ENCODE assay signal across 15 cellular contexts in genomic region chr10:11902646-11903045, GRCh38.
A peak's percentile ranks its signal among the peaks of the same experiment; 100 is the strongest.
DNase-seq lines count a peak whose midpoint lies in the region; ATAC-seq and TF ChIP-seq lines count a peak whose summit lies in the region.
"Had no signal": no experiment of that assay in that cellular context is flagged by ENCODE, and none has a peak within 500 bp of the region (broad histone marks: within the 10 kb centered on the region; RNA-seq: fewer than 3 reads in every experiment).

No MANE protein-coding gene starts in this region.

- no peak overlapping the region for H3K4me3 Mint-ChIP-seq in activated naive CD4-positive, alpha-beta T cell treated with anti-CD3 and anti-CD28 coated beads, Interleukin-2, amount 10 ng/mL, durations not matched to agents 7 days and 5 days
- H3K4me3 Mint-ChIP-seq: B cell; CD4-positive, alpha-beta T cell; IgD-negative memory B cell had no signal

- no peaks in the 10 kb centered on the region for H3K79me2 ChIP-seq in mammary epithelial cell (ENCODE audit: insufficient read depth, low read length)
- H3K79me2 ChIP-seq in osteoblast (ENCODE audit: insufficient read depth, low read length): no peaks in the 10 kb centered on the region

- CTCF ChIA-PET in RWPE1 (lab: Yijun Ruan, JAX) (no interaction called here), mammary epithelial cell (lab: Charles Lee; ENCODE audit: low non-redundant PET) (no interaction called here)
- CTCF ChIA-PET in activated naive CD4-positive, alpha-beta T cell treated with anti-CD3 and anti-CD28 coated beads, Interleukin-2, amount 10 ng/mL, durations not matched to agents 7 days and 5 days (lab: Charles Lee): interaction anchor here (1.1 kb wide), 1 partner anchor 11 kb away, joined by 3 read pairs; no protein-coding TSS in a partner anchor

- H3K27me3 ChIP-seq in mammary epithelial cell (ENCODE audit: insufficient read depth, low read length): no peaks in the 10 kb centered on the region
- peaks cover 2% of the 10 kb centered on the region for H3K27me3 ChIP-seq in osteoblast (ENCODE audit: insufficient read depth, low read length)
- H3K27me3 ChIP-seq in testis: no peaks in the 10 kb centered on the region

- no peaks in the 10 kb centered on the region for H3K9me3 Mint-ChIP-seq in activated naive CD4-positive, alpha-beta T cell treated with anti-CD3 and anti-CD28 coated beads, Interleukin-2, amount 10 ng/mL, durations not matched to agents 7 days and 5 days
- H3K9me3 Mint-ChIP-seq: CD4-positive, alpha-beta T cell had no signal

- H3K4me1 Mint-ChIP-seq in activated naive CD4-positive, alpha-beta T cell treated with anti-CD3 and anti-CD28 coated beads, Interleukin-2, amount 10 ng/mL, durations not matched to agents 7 days and 5 days: no peaks in the 10 kb centered on the region

- in situ Hi-C loops in mammary epithelial cell (cut with MboI; ENCODE audit: low sequenced_read_pairs in 2 of 2): no loop called here

- dilution Hi-C loops in mammary epithelial cell (cut with HindIII; ENCODE audit: low sequenced_read_pairs): no loop called here

- H3K9me3 ChIP-seq in mammary epithelial cell (replicated peaks; ENCODE audit: insufficient read depth, low read length) (no peaks in the 10 kb centered on the region), osteoblast (ENCODE audit: low read depth, low read length) (no peaks in the 10 kb centered on the region), testis (no peaks in the 10 kb centered on the region)
- H3K9me3 ChIP-seq: HAP-1 had no signal

- H3K36me3 ChIP-seq in mammary epithelial cell (ENCODE audit: insufficient read depth, low read length): no peaks in the 10 kb centered on the region
- no peaks in the 10 kb centered on the region for H3K36me3 ChIP-seq in osteoblast (ENCODE audit: insufficient read depth, low read length)
- no peaks in the 10 kb centered on the region for H3K36me3 ChIP-seq in testis (ENCODE audit: low read depth, missing control alignments)
- H3K36me3 ChIP-seq: HAP-1 had no signal

- H3K4me1 ChIP-seq in mammary epithelial cell (ENCODE audit: insufficient read depth, low read length) (peaks cover 16% of the 10 kb centered on the region), osteoblast (ENCODE audit: insufficient read depth, low read length) (no peaks in the 10 kb centered on the region), testis (no peaks in the 10 kb centered on the region)
- H3K4me1 ChIP-seq: HAP-1 had no signal

- no peak overlapping the region for H3K27ac Mint-ChIP-seq in activated naive CD4-positive, alpha-beta T cell treated with anti-CD3 and anti-CD28 coated beads, Interleukin-2, amount 10 ng/mL, durations not matched to agents 7 days and 5 days
- H3K27ac Mint-ChIP-seq: B cell; CD4-positive, alpha-beta T cell had no signal

- peak overlapping the region; percentile 89; the same call in 1 of the 2 replicates for H3K27ac ChIP-seq in RWPE1
- no peak overlapping the region for H3K27ac ChIP-seq in mammary epithelial cell (ENCODE audit: insufficient read depth, low read depth, low read length)
- H3K27ac ChIP-seq in osteoblast (ENCODE audit: low read depth, low read length): no peak overlapping the region
- no peak overlapping the region for H3K27ac ChIP-seq in testis

- no TSS peak for BruUV-seq in mammary epithelial cell (replicated peaks; lab: Mats Ljungman, UMichigan)

- POLR2A ChIA-PET in RWPE1 (lab: Yijun Ruan, JAX; ENCODE audit: low non-redundant PET): no interaction called here

- intact Hi-C loops in mammary epithelial cell (cut with micrococcal nuclease) (no loop called here), testis (cut with DNase I; ENCODE audit: low total_unique reads) (no loop called here)

- ATAC-seq in HG03196 (IDR thresholded peaks at IDR 0.05; ENCODE audit: unreplicated experiment): no peak
- ATAC-seq: GM12878 had no signal

- H3K9ac ChIP-seq in mammary epithelial cell (ENCODE audit: insufficient read depth, low read length): no peak overlapping the region

- H3K4me2 ChIP-seq in mammary epithelial cell (ENCODE audit: insufficient read depth, low read depth, low read length) (no peak overlapping the region), osteoblast (ENCODE audit: insufficient read depth, low read length) (no peak overlapping the region)

- H3K27me3 Mint-ChIP-seq in activated naive CD4-positive, alpha-beta T cell treated with anti-CD3 and anti-CD28 coated beads, Interleukin-2, amount 10 ng/mL, durations not matched to agents 7 days and 5 days: peaks cover 6% of the 10 kb centered on the region
- H3K27me3 Mint-ChIP-seq: CD4-positive, alpha-beta T cell had no signal

- TF ChIP-seq CTCF in RWPE1 (conservative IDR thresholded peaks at IDR 0.05; ENCODE audit: low read depth) (no peak), mammary epithelial cell (conservative IDR thresholded peaks at IDR 0.05 in 1 of 2, IDR thresholded peaks at IDR 0.05 in 1 of 2; ENCODE audit: extremely low read depth in 1 of 2, insufficient read depth in 1 of 2, low read depth in 1 of 2, low read length in 2 of 2) (no peak), osteoblast (IDR thresholded peaks at IDR 0.05; ENCODE audit: extremely low read depth, low read depth, low read length) (no peak), testis (IDR thresholded peaks at IDR 0.05) (no peak)

- DNase-seq in RWPE1 (ENCODE audit: low spot score) (no peak), mammary epithelial cell (no peak), osteoblast (ENCODE audit: insufficient read length, low spot score, missing footprints) (peak; percentile 39), NCI-H774 (lab: John Stamatoyannopoulos, UW) (no peak), testis (no peak)
- no peak for DNase-seq in activated naive CD4-positive, alpha-beta T cell treated with anti-CD3 and anti-CD28 coated beads, Interleukin-2, amount 10 ng/mL, durations not matched to agents 7 days and 5 days
- DNase-seq: C1 segment of cervical spinal cord; CD4-positive, alpha-beta T cell; DMS79; GOT3 had no signal

- H2AFZ ChIP-seq in mammary epithelial cell (ENCODE audit: low read depth, low read length) (peak overlapping the region; percentile 4), osteoblast (ENCODE audit: low read length) (no peak overlapping the region)

- H3K36me3 Mint-ChIP-seq in activated naive CD4-positive, alpha-beta T cell treated with anti-CD3 and anti-CD28 coated beads, Interleukin-2, amount 10 ng/mL, durations not matched to agents 7 days and 5 days: no peaks in the 10 kb centered on the region
- H3K36me3 Mint-ChIP-seq: IgD-negative memory B cell had no signal

- no peak for TF ChIP-seq POLR2A in testis (IDR thresholded peaks at IDR 0.05)

- H4K20me1 ChIP-seq in mammary epithelial cell (ENCODE audit: insufficient read depth, low read length): no peaks in the 10 kb centered on the region
- H4K20me1 ChIP-seq in osteoblast (ENCODE audit: insufficient read depth, low read length): no peaks in the 10 kb centered on the region

- WGBS in mammary epithelial cell (ENCODE audit: low coverage, missing lambda C conversion rate): 98% methylated on average over 7 of the region's 7 CpGs
- 93 to 97% methylated on average over 6 to 7 of the region's 7 CpGs for WGBS in testis, 2 donors

- H3K4me3 ChIP-seq in mammary epithelial cell (replicated peaks in 1 of 3; ENCODE audit: insufficient read depth in 1 of 3, low read depth in 2 of 3, low read length in 3 of 3): no peak overlapping the region
- H3K4me3 ChIP-seq in osteoblast (ENCODE audit: insufficient read depth, low read length): no peak overlapping the region
- no peak overlapping the region for H3K4me3 ChIP-seq in testis
- H3K4me3 ChIP-seq: GM12878, HAP-1 had no signal
